ENCODE assay signal across 9 cellular contexts in genomic region chr5:149860801-149861322, GRCh38.
DNase-seq lines count a peak whose midpoint lies in the region; ATAC-seq and TF ChIP-seq lines count a peak whose summit lies in the region.
"Had no signal": no experiment of that assay in that cellular context is flagged by ENCODE, and none has a peak within 500 bp of the region (broad histone marks: within the 10 kb centered on the region; RNA-seq: fewer than 3 reads in every experiment).

No MANE protein-coding gene starts in this region.

- H3K36me3 ChIP-seq in HUES48 (ENCODE audit: control insufficient read depth, insufficient read depth, low read length) (no peaks in the 10 kb centered on the region), tibial artery (no peaks in the 10 kb centered on the region), right lobe of liver (no peaks in the 10 kb centered on the region)

- H3K4me1 ChIP-seq in HUES48 (ENCODE audit: control insufficient read depth, insufficient read depth, low read length) (peaks cover 9% of the 10 kb centered on the region), tibial artery (no peaks in the 10 kb centered on the region), right lobe of liver (peaks cover 0 to 6% (median 0%) of the 10 kb centered on the region in 4 donors)

- H3K9me3 ChIP-seq in HUES48 (ENCODE audit: control insufficient read depth, insufficient read depth, low read length), result no peaks in the 10 kb centered on the region
- H3K9me3 ChIP-seq in tibial artery, result no peaks in the 10 kb centered on the region
- no peaks in the 10 kb centered on the region for H3K9me3 ChIP-seq in right lobe of liver

- TF ChIP-seq CTCF in fibroblast of pulmonary artery (IDR thresholded peaks at IDR 0.05; ENCODE audit: low read length, missing control alignments) (no peak), tibial artery (IDR thresholded peaks at IDR 0.05) (no peak), right lobe of liver (IDR thresholded peaks at IDR 0.05) (no peak)

- no peak for TF ChIP-seq POLR2A in right lobe of liver (IDR thresholded peaks at IDR 0.05)

- no peaks in the 10 kb centered on the region for H3K27me3 ChIP-seq in HUES48 (ENCODE audit: control insufficient read depth, insufficient read depth, low read length)
- no peaks in the 10 kb centered on the region for H3K27me3 ChIP-seq in tibial artery
- no peaks in the 10 kb centered on the region for H3K27me3 ChIP-seq in right lobe of liver

- no peak overlapping the region for H3K4me3 ChIP-seq in HUES48 (ENCODE audit: low read depth, low read length)
- H3K4me3 ChIP-seq in fibroblast of pulmonary artery (replicated peaks; ENCODE audit: low read depth, low read length), result no peak overlapping the region
- H3K4me3 ChIP-seq in tibial artery, result no peak overlapping the region
- no peak overlapping the region for H3K4me3 ChIP-seq in right lobe of liver
- H3K4me3 ChIP-seq: lung had no signal

- H3K9ac ChIP-seq in HUES48 (ENCODE audit: low read depth, low read length), result no peak overlapping the region

- intact Hi-C loops in tibial artery (cut with DNase I; ENCODE audit: low total_unique reads) (no loop called here), right lobe of liver (cut with DNase I) (no loop called here)

- H3K27ac ChIP-seq in HUES48 (ENCODE audit: low read depth, low read length), result peak overlapping the region; percentile 57
- no peak overlapping the region for H3K27ac ChIP-seq in tibial artery
- H3K27ac ChIP-seq in right lobe of liver, result no peak overlapping the region

- WGBS in right lobe of liver (ENCODE audit: insufficient coverage, low coverage, low lambda C conversion rate, missing lambda C conversion rate), result 46% methylated on average over 4 of the region's 7 CpGs

- DNase-seq in fibroblast of pulmonary artery (ENCODE audit: low read depth), result peak; percentile 58
- no peak for DNase-seq in RKO (ENCODE audit: low spot score)
- no peak for DNase-seq in NCI-H1930 (lab: John Stamatoyannopoulos, UW)
- no peak for DNase-seq in tibial artery
- no peak for DNase-seq in right lobe of liver

- ATAC-seq in GM18498 (IDR thresholded peaks at IDR 0.05; ENCODE audit: unreplicated experiment), result peak; percentile 78
- peak; percentile 96 for ATAC-seq in GM21576 (IDR thresholded peaks at IDR 0.05; ENCODE audit: unreplicated experiment)
- no peak for ATAC-seq in right lobe of liver

Comparison
In these comparisons a context has a peak if more than half of its experiments do, and no peak if none do; other contexts are left out.
1. ATAC-seq: peak in GM18498 (single experiment) and GM21576 (single experiment); none in right lobe of liver (0 of 4).